Comparison of ENCODE assay signal across 1 cellular context in genomic region chr17:51088287-51088686, GRCh38.
TF ChIP-seq lines count a peak whose summit lies in the region.

No MANE protein-coding gene starts in this region.

TF ChIP-seq in HepG2, 621 proteins besides CTCF, POLR2A, EP300 and RAD21 (continued from another document):
- TF ChIP-seq ZNF75D (CRISPR knock-in tag; IDR thresholded peaks at IDR 0.05; ENCODE audit: borderline replicate concordance) (no peak), NFIB (CRISPR knock-in tag; IDR thresholded peaks at IDR 0.05; ENCODE audit: borderline replicate concordance) (no peak), NR1H2 (CRISPR knock-in tag; IDR thresholded peaks at IDR 0.05; ENCODE audit: borderline replicate concordance, low read depth) (no peak)
